Comparison of ENCODE assay signal across 28 cellular contexts in genomic region chr11:40316171-40316570, GRCh38.
"Had no signal": no experiment of that assay in that cellular context is flagged by ENCODE, and none has a peak within 500 bp of the region (broad histone marks: within the 10 kb centered on the region; RNA-seq: fewer than 3 reads in every experiment).

No MANE protein-coding gene starts in this region.

- H3K27me3 ChIP-seq: neutrophil, right lobe of liver, sigmoid colon, spleen, suprapubic skin, testis, tibial artery, transverse colon, upper lobe of right lung, uterus had no signal

- DNase-seq: naive thymus-derived CD8-positive, alpha-beta T cell; nephron progenitor cell; nucleus accumbens; pancreas; right cardiac atrium; right lobe of liver; sigmoid colon; small intestine; spleen; stimulated activated CD4-positive, alpha-beta T cell treated with anti-CD3 and anti-CD28 coated beads, Interleukin-12 subunit alpha, Interleukin-12 subunit beta, amount 100 ng/mL, for 4 hours; stimulated activated CD4-positive, alpha-beta T cell treated with anti-CD3 and anti-CD28 coated beads, Interleukin-1b, Interleukin-23, amount 100 ng/mL, for 48 hours; stimulated activated CD4-positive, alpha-beta T cell treated with anti-CD3 and anti-CD28 coated beads, Interleukin-4, amount 100 ng/mL, for 1 hour; stimulated activated CD4-positive, alpha-beta T cell treated with anti-CD3 and anti-CD28 coated beads, Interleukin-4, amount 100 ng/mL, for 4 hours; stimulated activated CD8-positive, alpha-beta memory T cell treated with anti-CD3 and anti-CD28 coated beads, Interleukin-4, amount 100 ng/mL, for 48 hours; stimulated activated naive CD4-positive, alpha-beta T cell; stimulated activated naive CD8-positive, alpha-beta T cell treated with anti-CD3 and anti-CD28 coated beads, Interleukin-15, amount 100 ng/mL, for 72 hours; stimulated activated naive CD8-positive, alpha-beta T cell treated with anti-CD3 and anti-CD28 coated beads, Interleukin-15, Interleukin-2, amounts not matched to agents 100 U/mL and 50 U/mL, for 24 hours; substantia nigra; testis; tibial artery; transverse colon; upper lobe of right lung; uterus had no signal

- H3K4me3 ChIP-seq: pancreas, prostate gland, right lobe of liver, sigmoid colon, spleen, suprapubic skin, testis, tibial artery, transverse colon, upper lobe of right lung, uterus had no signal

- H3K36me3 ChIP-seq: neutrophil, pancreas, prostate gland, right lobe of liver, sigmoid colon, spleen, suprapubic skin, tibial artery, transverse colon, upper lobe of right lung, uterus had no signal

- ATAC-seq: naive thymus-derived CD8-positive, alpha-beta T cell; natural killer cell treated with Interleukin-12 subunit alpha and Interleukin-12 subunit beta and Interleukin-15 and Interleukin-18, amount 100 ng/mL, for 72 hours; pancreas; right cardiac atrium; right lobe of liver; stimulated activated memory B cell treated with anti-CD40 and anti-IgM and Interleukin-4, amounts not matched to agents 10 μg/mL and 1 μg/mL and 100 μg/mL, for 72 hours; stimulated activated naive CD8-positive, alpha-beta T cell treated with anti-CD3 and anti-CD28 coated beads, Interleukin-15, amount 100 ng/mL, for 72 hours; stimulated activated naive CD8-positive, alpha-beta T cell treated with anti-CD3 and anti-CD28 coated beads, Interleukin-15, Interleukin-2, amounts not matched to agents 100 U/mL and 50 U/mL, for 24 hours; upper lobe of right lung had no signal

- FAIRE-seq: pancreas, small intestine had no signal
